Comparison of ENCODE assay signal across 1 cellular context in the genomic region with DNA sequence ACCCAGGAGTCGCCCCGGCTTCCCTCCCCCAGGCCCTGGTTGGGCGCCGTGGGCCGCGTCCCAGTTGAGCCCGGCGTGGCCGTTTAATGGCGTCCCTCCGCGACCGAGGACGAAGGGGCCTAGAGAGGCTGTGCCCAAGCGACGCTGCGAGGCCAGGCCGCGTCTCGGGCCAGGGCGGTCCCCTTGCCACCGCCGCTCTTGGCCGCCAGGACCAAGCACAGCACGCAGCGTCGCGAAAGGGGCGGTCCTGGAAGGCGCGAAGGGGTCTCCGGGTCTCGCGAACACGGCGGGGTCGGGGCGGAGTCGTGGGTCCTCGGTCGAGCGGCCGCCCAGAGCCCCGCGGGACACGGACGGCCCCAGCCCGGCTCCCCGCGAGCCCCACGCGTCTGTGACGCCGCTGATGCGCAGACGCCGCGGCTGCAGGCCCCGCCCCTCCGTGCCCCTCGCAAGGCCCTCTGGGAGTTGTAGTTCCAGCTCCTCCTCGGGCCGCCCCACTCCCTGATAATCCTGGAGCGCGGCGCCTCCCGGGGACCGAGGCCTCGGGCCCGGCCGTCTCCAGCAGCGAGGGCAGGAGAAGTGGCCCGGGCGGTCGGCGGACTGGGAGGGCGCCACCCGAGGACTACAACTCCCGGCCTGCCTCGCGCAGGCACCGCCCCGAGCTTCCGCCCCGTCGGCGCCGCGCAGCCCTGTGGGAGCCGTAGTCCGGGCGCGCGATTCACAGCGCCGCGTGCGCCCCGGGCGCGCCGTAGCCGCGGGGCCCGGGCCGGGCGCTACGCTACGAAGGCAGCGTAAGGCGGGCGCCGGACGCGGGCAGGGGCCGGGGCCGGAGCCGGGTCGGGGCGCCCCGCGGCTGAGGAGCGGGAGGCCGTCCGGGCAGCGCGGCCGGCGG.
A peak's percentile ranks its signal among the peaks of the same experiment; 100 is the strongest.
TF ChIP-seq lines count a peak whose summit lies in the region.

A gene (plus strand): TSS at position 698 of the 889 bp plus-strand sequence. CDS start 19,127 bp downstream, outside the sequence.

TF ChIP-seq in GM12878, 131 proteins besides CTCF, POLR2A, EP300 and RAD21 (continued from another document):
- TF ChIP-seq, protein P1, sequence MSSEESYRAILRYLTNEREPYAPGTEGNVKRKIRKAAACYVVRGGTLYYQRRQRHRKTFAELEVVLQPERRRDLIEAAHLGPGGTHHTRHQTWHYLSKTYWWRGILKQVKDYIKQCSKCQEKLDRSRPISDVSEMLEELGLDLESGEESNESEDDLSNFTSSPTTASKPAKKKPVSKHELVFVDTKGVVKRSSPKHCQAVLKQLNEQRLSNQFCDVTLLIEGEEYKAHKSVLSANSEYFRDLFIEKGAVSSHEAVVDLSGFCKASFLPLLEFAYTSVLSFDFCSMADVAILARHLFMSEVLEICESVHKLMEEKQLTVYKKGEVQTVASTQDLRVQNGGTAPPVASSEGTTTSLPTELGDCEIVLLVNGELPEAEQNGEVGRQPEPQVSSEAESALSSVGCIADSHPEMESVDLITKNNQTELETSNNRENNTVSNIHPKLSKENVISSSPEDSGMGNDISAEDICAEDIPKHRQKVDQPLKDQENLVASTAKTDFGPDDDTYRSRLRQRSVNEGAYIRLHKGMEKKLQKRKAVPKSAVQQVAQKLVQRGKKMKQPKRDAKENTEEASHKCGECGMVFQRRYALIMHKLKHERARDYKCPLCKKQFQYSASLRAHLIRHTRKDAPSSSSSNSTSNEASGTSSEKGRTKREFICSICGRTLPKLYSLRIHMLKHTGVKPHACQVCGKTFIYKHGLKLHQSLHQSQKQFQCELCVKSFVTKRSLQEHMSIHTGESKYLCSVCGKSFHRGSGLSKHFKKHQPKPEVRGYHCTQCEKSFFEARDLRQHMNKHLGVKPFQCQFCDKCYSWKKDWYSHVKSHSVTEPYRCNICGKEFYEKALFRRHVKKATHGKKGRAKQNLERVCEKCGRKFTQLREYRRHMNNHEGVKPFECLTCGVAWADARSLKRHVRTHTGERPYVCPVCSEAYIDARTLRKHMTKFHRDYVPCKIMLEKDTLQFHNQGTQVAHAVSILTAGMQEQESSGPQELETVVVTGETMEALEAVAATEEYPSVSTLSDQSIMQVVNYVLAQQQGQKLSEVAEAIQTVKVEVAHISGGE (CRISPR knock-in tag; IDR thresholded peaks at IDR 0.05), result peak; percentile 60; the same call in 1 of the 2 replicates
- TF ChIP-seq, protein P2, sequence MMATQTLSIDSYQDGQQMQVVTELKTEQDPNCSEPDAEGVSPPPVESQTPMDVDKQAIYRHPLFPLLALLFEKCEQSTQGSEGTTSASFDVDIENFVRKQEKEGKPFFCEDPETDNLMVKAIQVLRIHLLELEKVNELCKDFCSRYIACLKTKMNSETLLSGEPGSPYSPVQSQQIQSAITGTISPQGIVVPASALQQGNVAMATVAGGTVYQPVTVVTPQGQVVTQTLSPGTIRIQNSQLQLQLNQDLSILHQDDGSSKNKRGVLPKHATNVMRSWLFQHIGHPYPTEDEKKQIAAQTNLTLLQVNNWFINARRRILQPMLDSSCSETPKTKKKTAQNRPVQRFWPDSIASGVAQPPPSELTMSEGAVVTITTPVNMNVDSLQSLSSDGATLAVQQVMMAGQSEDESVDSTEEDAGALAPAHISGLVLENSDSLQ (IDR thresholded peaks at IDR 0.05), result no peak
- TF ChIP-seq ZNF217 (IDR thresholded peaks at IDR 0.05), result peak; percentile 89
- peak; percentile 4; the same call in 1 of the 2 replicates for TF ChIP-seq BRCA1 (IDR thresholded peaks at IDR 0.05; ENCODE audit: low read depth, low read length)
- peak; percentile 55 for TF ChIP-seq SP1 (IDR thresholded peaks at IDR 0.05; ENCODE audit: low read depth, low read length)
- TF ChIP-seq, protein P3, sequence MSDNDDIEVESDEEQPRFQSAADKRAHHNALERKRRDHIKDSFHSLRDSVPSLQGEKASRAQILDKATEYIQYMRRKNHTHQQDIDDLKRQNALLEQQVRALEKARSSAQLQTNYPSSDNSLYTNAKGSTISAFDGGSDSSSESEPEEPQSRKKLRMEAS (IDR thresholded peaks at IDR 0.05; ENCODE audit: low read depth, low read length), result no peak
- TF ChIP-seq NRF1 (conservative IDR thresholded peaks at IDR 0.05; ENCODE audit: low read depth, low read length), result peak; percentile 61
- TF ChIP-seq ZNF207 (IDR thresholded peaks at IDR 0.05; ENCODE audit: borderline replicate concordance), result peak; percentile 93
- 0 out of 2 replicates have a peak, but pooled peaks have one; percentile 43 for TF ChIP-seq POLR2AphosphoS5 (IDR thresholded peaks at IDR 0.05; ENCODE audit: low read length)
- TF ChIP-seq SREBF2 (IDR thresholded peaks at IDR 0.05; ENCODE audit: low read length), result no peak
- TF ChIP-seq ZNF24 (IDR thresholded peaks at IDR 0.05), result 0 out of 2 replicates have a peak, but pooled peaks have one; percentile 16
- no peak for TF ChIP-seq HDAC6 (IDR thresholded peaks at IDR 0.05; ENCODE audit: unreplicated experiment)
- peak; percentile 89 for TF ChIP-seq CREB1 (IDR thresholded peaks at IDR 0.05; ENCODE audit: low read depth)
- TF ChIP-seq NR2F1 (conservative IDR thresholded peaks at IDR 0.05), result peak; percentile 62
- TF ChIP-seq, protein P4, sequence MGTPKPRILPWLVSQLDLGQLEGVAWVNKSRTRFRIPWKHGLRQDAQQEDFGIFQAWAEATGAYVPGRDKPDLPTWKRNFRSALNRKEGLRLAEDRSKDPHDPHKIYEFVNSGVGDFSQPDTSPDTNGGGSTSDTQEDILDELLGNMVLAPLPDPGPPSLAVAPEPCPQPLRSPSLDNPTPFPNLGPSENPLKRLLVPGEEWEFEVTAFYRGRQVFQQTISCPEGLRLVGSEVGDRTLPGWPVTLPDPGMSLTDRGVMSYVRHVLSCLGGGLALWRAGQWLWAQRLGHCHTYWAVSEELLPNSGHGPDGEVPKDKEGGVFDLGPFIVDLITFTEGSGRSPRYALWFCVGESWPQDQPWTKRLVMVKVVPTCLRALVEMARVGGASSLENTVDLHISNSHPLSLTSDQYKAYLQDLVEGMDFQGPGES (IDR thresholded peaks at IDR 0.05), result 0 out of 2 replicates have a peak, but pooled peaks have one; percentile 46
- no peak for TF ChIP-seq ZNF622 (IDR thresholded peaks at IDR 0.05)
- peak; percentile 3; the same call in 1 of the 2 replicates for TF ChIP-seq SMC3 (IDR thresholded peaks at IDR 0.05; ENCODE audit: borderline replicate concordance, low read length)
- 0 out of 2 replicates have a peak, but pooled peaks have one; percentile 68 for TF ChIP-seq HDGF (IDR thresholded peaks at IDR 0.05)
- no peak for TF ChIP-seq ZZZ3 (IDR thresholded peaks at IDR 0.05; ENCODE audit: control insufficient read depth, insufficient read length, low read depth)
- no peak for TF ChIP-seq YBX1 (IDR thresholded peaks at IDR 0.05)
- peak; percentile 56 for TF ChIP-seq CHD2 (IDR thresholded peaks at IDR 0.05; ENCODE audit: borderline replicate concordance, low read depth, low read length)
